In genomic region chr1:32900956-32901822, GRCh38 we compare ENCODE assay signal across 9 cellular contexts. TPM values are rescaled to one million over a fixed set of nuclear protein-coding genes. Genes with fewer than 3 reads are reported as not detected.
DNase-seq lines count a peak whose midpoint lies in the region; ATAC-seq, FAIRE-seq and TF ChIP-seq lines count a peak whose summit lies in the region.
"Had no signal": no experiment of that assay in that cellular context is flagged by ENCODE, and none has a peak within 500 bp of the region (broad histone marks: within the 10 kb centered on the region; RNA-seq: fewer than 3 reads in every experiment).

Gene TMEM54, minus strand, starts transcription at chr1:32901389. Its CDS starts 151 bp downstream, at chr1:32901238.

- peaks cover 19% of the 10 kb centered on the region for H3K4me1 Mint-ChIP-seq in T-helper 17 cell
- peaks cover 1% of the 10 kb centered on the region for H3K4me1 Mint-ChIP-seq in nephron

- WGBS in A549 (ENCODE audit: missing lambda C conversion rate): 0% methylated on average over 18 of the region's 92 CpGs

- H3K4me3 ChIP-seq in A549 (peak within 1 kb of the TSS; percentile 79), GM12875 (ENCODE audit: low read depth, low read length) (peak within 1 kb of the TSS; percentile 27), fibroblast of pulmonary artery (replicated peaks; ENCODE audit: low read depth, low read length) (peak within 1 kb of the TSS; percentile 62)

- no peaks in the 10 kb centered on the region for H3K9me3 ChIP-seq in A549
- H3K9me3 ChIP-seq in T-helper 17 cell (ENCODE audit: control insufficient read depth, low read length, poor library complexity, severe bottlenecking): no peaks in the 10 kb centered on the region
- H3K9me3 ChIP-seq: neutrophil had no signal

- POLR2A ChIA-PET in A549 (lab: Yijun Ruan, JAX): no interaction called here

- peaks cover 14% of the 10 kb centered on the region; the same call in 2 of the 3 replicates for H3K4me1 ChIP-seq in A549

- H3K27me3 Mint-ChIP-seq in T-helper 17 cell (peaks cover 64% of the 10 kb centered on the region), nephron (ENCODE audit: low read depth) (peaks cover 60% of the 10 kb centered on the region)

- TF ChIP-seq POLR2A in A549 (IDR thresholded peaks at IDR 0.05; ENCODE audit: low read length): peak; percentile 50

- TF ChIP-seq RAD21 in A549 (conservative IDR thresholded peaks at IDR 0.05 in 1 of 2, IDR thresholded peaks at IDR 0.05 in 1 of 2): no peak

- H3K4me2 ChIP-seq in A549: peak within 1 kb of the TSS; percentile 75

- TF ChIP-seq EP300 in A549 (IDR thresholded peaks at IDR 0.05): no peak

- peak within 1 kb of the TSS; percentile 87 for H3K4me3 Mint-ChIP-seq in T-helper 17 cell
- peak within 1 kb of the TSS; percentile 83 to 90 (median 89) for H3K4me3 Mint-ChIP-seq in nephron

- no peak for FAIRE-seq in A549 (lab: Jason Lieb, UNC)

- TF ChIP-seq CTCF in A549 (IDR thresholded peaks at IDR 0.05) (no peak), GM12875 (IDR thresholded peaks at IDR 0.05; ENCODE audit: borderline replicate concordance, insufficient read depth, low read depth, low read length) (no peak), fibroblast of pulmonary artery (IDR thresholded peaks at IDR 0.05; ENCODE audit: low read length, missing control alignments) (no peak), nephron (IDR thresholded peaks at IDR 0.05; ENCODE audit: unreplicated experiment in 3 of 3) (no peak)

- DNase-seq in A549 (ENCODE audit: low read depth in 1 of 2, low spot score in 1 of 2) (no peak), T-helper 17 cell (no peak), fibroblast of pulmonary artery (ENCODE audit: low read depth) (no peak)

- H3K27ac Mint-ChIP-seq in T-helper 17 cell (peak within 1 kb of the TSS; percentile 27), nephron (peak within 1 kb of the TSS in 2 of 3 experiments; percentile 65 to 78)

- H3K9me3 Mint-ChIP-seq in nephron: no peaks in the 10 kb centered on the region

- ATAC-seq in A549: peak; percentile 70 to 72
- peak; percentile 50 for ATAC-seq in T-helper 17 cell
- ATAC-seq in HG02970 (IDR thresholded peaks at IDR 0.05; ENCODE audit: low FRiP score, unreplicated experiment): no peak
- ATAC-seq in GM21737 (IDR thresholded peaks at IDR 0.05; ENCODE audit: unreplicated experiment): no peak
- ATAC-seq in GM21381 (IDR thresholded peaks at IDR 0.05; ENCODE audit: unreplicated experiment): no peak

- H3K36me3 Mint-ChIP-seq in T-helper 17 cell (ENCODE audit: low read depth): peaks cover 2% of the 10 kb centered on the region
- H3K36me3 Mint-ChIP-seq in nephron (ENCODE audit: low read depth): no peaks in the 10 kb centered on the region

- CTCF ChIA-PET in A549 (lab: Yijun Ruan, JAX): interaction anchor here (0.9 to 4.3 kb wide), 3 partner anchors 8 to 30 kb away, joined by 3 to 30 read pairs (median 11); partner anchors contain the start of gene HPCA

- peak within 1 kb of the TSS; percentile 80 to 97 for H3K27ac ChIP-seq in A549
- H3K27ac ChIP-seq: neutrophil had no signal

TF ChIP-seq in A549, 52 proteins besides CTCF, POLR2A, EP300 and RAD21 (continues in another document):
- TF ChIP-seq POLR2AphosphoS2 (conservative IDR thresholded peaks at IDR 0.05; ENCODE audit: low read length) (no peak), KDM5A (IDR thresholded peaks at IDR 0.05) (no peak), CBX2 (IDR thresholded peaks at IDR 0.05; ENCODE audit: borderline replicate concordance, low read depth) (no peak), JUNB (IDR thresholded peaks at IDR 0.05) (no peak), JUN (IDR thresholded peaks at IDR 0.05) (peak in 1 of 2 experiments; percentile 45; a peak in 1 of 5 replicates), ZC3H11A (IDR thresholded peaks at IDR 0.05) (no peak), CHD4 (IDR thresholded peaks at IDR 0.05; ENCODE audit: borderline replicate concordance) (no peak), USF2 (IDR thresholded peaks at IDR 0.05) (no peak), HES2 (IDR thresholded peaks at IDR 0.05) (no peak), MAZ (IDR thresholded peaks at IDR 0.05; ENCODE audit: borderline replicate concordance, low read depth, low read length) (no peak), NPAS2 (CRISPR knock-in tag; IDR thresholded peaks at IDR 0.05; ENCODE audit: borderline replicate concordance) (no peak), RNF2 (IDR thresholded peaks at IDR 0.05; ENCODE audit: borderline replicate concordance, low read depth) (no peak), E2F6 (IDR thresholded peaks at IDR 0.05; ENCODE audit: borderline replicate concordance, low read depth) (0 out of 2 replicates have a peak, but pooled peaks have one; percentile 22), EHMT2 (IDR thresholded peaks at IDR 0.05; ENCODE audit: low read depth) (no peak), ATOH8 (CRISPR knock-in tag; IDR thresholded peaks at IDR 0.05; ENCODE audit: low read depth) (no peak), BCL3 (IDR thresholded peaks at IDR 0.05) (peak; percentile 64; the same call in 1 of the 3 replicates), ELK1 (IDR thresholded peaks at IDR 0.05; ENCODE audit: low read depth, low read length) (no peak), CBX8 (IDR thresholded peaks at IDR 0.05) (no peak), GATA3 (IDR thresholded peaks at IDR 0.05; ENCODE audit: borderline replicate concordance) (no peak), NR3C1 (IDR thresholded peaks at IDR 0.05) (no peak), FOXS1 (CRISPR knock-in tag; IDR thresholded peaks at IDR 0.05) (no peak), ZSCAN20 (CRISPR knock-in tag; IDR thresholded peaks at IDR 0.05) (no peak), RARB (CRISPR knock-in tag; IDR thresholded peaks at IDR 0.05) (no peak)

RNA-seq across cellular contexts. Expression of gene TMEM54, which starts in this region (rescaled TPM):
- polyA plus RNA-seq in A549 (2011; rRNA removed) (22.1 and 32.6 TPM in 2 replicates), A549 (2017; fragmentation: RNase III; extraction: RNeasy Plus Mini Kit Qiagen cat#74134 plus additional on column Dnase treatment) (26.4 to 31.8 TPM (median 29.7 TPM) in 3 replicates)
- polyA plus RNA-seq in A549 (2012; cell fraction: cytosol; rRNA removed): 86.4 and 112 TPM in 2 replicates
- 63.8 and 84.9 TPM in 2 replicates for polyA plus RNA-seq in A549 (2012; cell fraction: nucleus; rRNA removed)
- polyA minus RNA-seq in A549 (2011; rRNA and poly(A)+ RNA removed): 18.9 and 31.1 TPM in 2 replicates
- total RNA-seq in T-helper 17 cell: not detected

Comparison
In these comparisons a context has a peak if more than half of its experiments do, and no peak if none do; other contexts are left out.
1. Peak in ATAC-seq in T-helper 17 cell; RNA of the gene not detected or under 1 TPM.
2. ATAC-seq: peak in A549 (2 of 2); none in HG02970 (single experiment), GM21737 (single experiment) and GM21381 (single experiment).
3. H3K4me3 ChIP-seq: peak in every context shown above with its lines; median percentile 79 in A549; 62 in fibroblast of pulmonary artery; 27 in GM12875.